In the genomic region with DNA sequence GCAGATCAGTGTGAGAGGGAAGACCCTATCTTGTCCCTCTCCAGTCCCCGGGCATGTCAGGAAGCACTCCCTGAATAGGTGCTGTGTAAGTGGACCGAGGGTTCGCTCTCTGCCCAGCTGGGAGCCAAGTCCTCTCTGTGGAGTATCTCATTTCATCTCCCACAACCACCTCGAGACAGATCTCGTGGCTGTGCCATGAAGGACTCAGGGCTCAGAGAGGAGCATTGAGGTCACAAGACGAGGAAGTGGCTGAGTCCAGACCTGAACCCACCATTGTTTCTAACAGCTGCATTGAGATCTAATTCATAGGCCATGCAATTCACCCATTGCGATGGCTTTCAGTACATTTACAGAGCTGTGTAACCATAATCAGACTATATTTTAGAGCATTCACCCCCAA, we compare ENCODE assay signal across 18 cellular contexts. TPM values are rescaled to one million over a fixed set of nuclear protein-coding genes. Genes with fewer than 3 reads are reported as not detected.
DNase-seq lines count a peak whose midpoint lies in the region; FAIRE-seq and TF ChIP-seq lines count a peak whose summit lies in the region.
"Had no signal": no experiment of that assay in that cellular context is flagged by ENCODE, and none has a peak within 500 bp of the region (broad histone marks: within the 10 kb centered on the region; RNA-seq: fewer than 3 reads in every experiment).

No MANE protein-coding gene starts in this region.

- H2BK5ac ChIP-seq in H1 (ENCODE audit: low read depth, low read length): no peak overlapping the region

- no peak overlapping the region for H3K23ac ChIP-seq in H1 (ENCODE audit: insufficient read length)

- CTCF ChIA-PET in H1 (lab: Charles Lee; ENCODE audit: partially characterized antibody): interaction anchor here (1.0 to 3.3 kb wide), 5 partner anchors 8 to 135 kb away, joined by 3 to 13 read pairs (median 6); no protein-coding TSS in a partner anchor

- H3K79me2 ChIP-seq in H1 (ENCODE audit: control insufficient read depth in 1 of 2, insufficient read depth in 2 of 2, low read length in 2 of 2): no peaks in the 10 kb centered on the region

- intact Hi-C loops in spleen (cut with DNase I; ENCODE audit: low total_unique reads): no loop called here

- no peaks in the 10 kb centered on the region for H3K79me1 ChIP-seq in H1 (ENCODE audit: low read depth, low read length)

- no peak for TF ChIP-seq EP300 in H1 (IDR thresholded peaks at IDR 0.05; ENCODE audit: borderline replicate concordance in 1 of 2, low read depth in 2 of 2, low read length in 2 of 2)

- TF ChIP-seq POLR2A in GM12891 (IDR thresholded peaks at IDR 0.05; ENCODE audit: low read depth, low read length): no peak
- TF ChIP-seq POLR2A in NB4 (IDR thresholded peaks at IDR 0.05; ENCODE audit: extremely low read depth, insufficient read length): no peak
- no peak for TF ChIP-seq POLR2A in H1 (IDR thresholded peaks at IDR 0.05; ENCODE audit: control extremely low read depth in 1 of 2, low read depth in 2 of 2, low read length in 2 of 2)
- no peak for TF ChIP-seq POLR2A in spleen (IDR thresholded peaks at IDR 0.05)

- H2AK5ac ChIP-seq in H1 (ENCODE audit: low read depth, low read length): no peak overlapping the region

- POLR2A ChIA-PET in H1 (lab: Charles Lee; ENCODE audit: partially characterized antibody): interaction anchor here (1.5 kb wide), 1 partner anchor 78 kb away, joined by 3 read pairs; no protein-coding TSS in a partner anchor

- TF ChIP-seq CTCF in NB4 (IDR thresholded peaks at IDR 0.05; ENCODE audit: low read depth, low read length): no peak
- no peak for TF ChIP-seq CTCF in H1 (IDR thresholded peaks at IDR 0.05; ENCODE audit: control extremely low read depth in 1 of 3, insufficient read depth in 1 of 3, low read depth in 1 of 3, low read length in 3 of 3)
- TF ChIP-seq CTCF in spleen (IDR thresholded peaks at IDR 0.05 in 8 of 11, conservative IDR thresholded peaks at IDR 0.05 in 3 of 11): no peak

- peak overlapping the region; percentile 59 for H4K91ac ChIP-seq in H1 (replicated peaks; ENCODE audit: insufficient read length, low read length)

- H3K18ac ChIP-seq in H1 (ENCODE audit: extremely low read depth, low read length): no peak overlapping the region

- no peaks in the 10 kb centered on the region; a peak in 1 of 4 replicates for H3K9me3 ChIP-seq in H1 (ENCODE audit: insufficient read depth in 2 of 2, low read depth in 1 of 2, low read length in 1 of 2)
- no peaks in the 10 kb centered on the region for H3K9me3 ChIP-seq in spleen
- H3K9me3 ChIP-seq: HAP-1 had no signal

- H2AFZ ChIP-seq in H1 (ENCODE audit: low read length): no peak overlapping the region

- H2BK120ac ChIP-seq in H1 (replicated peaks; ENCODE audit: low read depth, low read length): no peak overlapping the region

- no peak overlapping the region for H2BK15ac ChIP-seq in H1 (ENCODE audit: low read length)

- no peak overlapping the region for H4K8ac ChIP-seq in H1 (ENCODE audit: extremely low read depth, insufficient read depth, low read length)

- H3K56ac ChIP-seq in H1 (replicated peaks; ENCODE audit: insufficient read length, low read depth, low read length): no peak overlapping the region

- TF ChIP-seq RAD21 in H1 (IDR thresholded peaks at IDR 0.05 in 1 of 2, conservative IDR thresholded peaks at IDR 0.05 in 1 of 2; ENCODE audit: low read depth in 2 of 2, low read length in 2 of 2): no peak

- DNase-seq in GM12891 (ENCODE audit: insufficient read length, low spot score): no peak
- DNase-seq in NB4 (ENCODE audit: low read depth): peak; percentile 35
- DNase-seq in H1 (ENCODE audit: low read depth in 1 of 2, low spot score in 2 of 2): no peak
- peak; percentile 42 for DNase-seq in spleen
- DNase-seq in NCI-H1694 treated with DMSO at 0.1 percent for 48 hours (lab: John Stamatoyannopoulos, UW): no peak
- no peak for DNase-seq in DMS 273 treated with DMSO at 0.1 percent for 48 hours (lab: John Stamatoyannopoulos, UW)
- DNase-seq in 8988T: no peak
- DNase-seq: AML-193; Calu3; CD4-positive, alpha-beta memory T cell; DMS53; DND-41; EL; KBM-7 had no signal

- H3K27me3 ChIP-seq in H1 (replicated peaks in 1 of 4; ENCODE audit: control insufficient read depth in 3 of 4, extremely low read depth in 1 of 4, insufficient read depth in 3 of 4, low read length in 3 of 4): peaks cover 0 to 13% (median 7%) of the 10 kb centered on the region in 4 experiments; a peak in 4 of 7 replicates
- peaks cover 0 to 19% (median 4%) of the 10 kb centered on the region in 7 donors for H3K27me3 ChIP-seq in spleen (replicated peaks in 1 of 7)

- 0 out of 2 replicates have a peak overlapping the region, but pooled peaks have one; percentile 60 for H2BK12ac ChIP-seq in H1 (ENCODE audit: low read depth, low read length)

- H3K14ac ChIP-seq in H1 (ENCODE audit: insufficient read length): no peak overlapping the region

- no peak overlapping the region for H2BK20ac ChIP-seq in H1 (ENCODE audit: low read length)

- no peaks in the 10 kb centered on the region; a peak in 1 of 8 replicates for H3K36me3 ChIP-seq in H1 (ENCODE audit: control insufficient read depth in 2 of 4, insufficient read depth in 4 of 4, low read length in 3 of 4)
- H3K36me3 ChIP-seq in spleen: no peaks in the 10 kb centered on the region
- H3K36me3 ChIP-seq: HAP-1 had no signal

- H3K23me2 ChIP-seq in H1 (ENCODE audit: low read depth, low read length): no peaks in the 10 kb centered on the region

- WGBS in H1 (ENCODE audit: extremely low coverage in 1 of 2, insufficient coverage in 1 of 2, insufficient read length in 1 of 2, insufficient replicate concordance in 2 of 2, low coverage in 1 of 2, low lambda C conversion rate in 2 of 2, missing lambda C conversion rate in 1 of 2), 2 experiments: 90% methylated on average over 7 of the region's 7 CpGs; no CpG with 5 or more reads in 1 of the 2 experiments
- 80 to 88% (median 85%) methylated on average over 7 of the region's 7 CpGs for WGBS in spleen, 5 donors

- FAIRE-seq in GM12891 (lab: Jason Lieb, UNC) (no peak), H1 (lab: Jason Lieb, UNC) (no peak)
- FAIRE-seq: A549, GM12878, GM19239 had no signal

- no peak overlapping the region for H4K5ac ChIP-seq in H1 (ENCODE audit: insufficient read length, low read depth, low read length)

- H3K27ac ChIP-seq in H1 (ENCODE audit: low read depth, low read length): no peak overlapping the region
- H3K27ac ChIP-seq in spleen: no peak overlapping the region
- H3K27ac ChIP-seq: A549 had no signal

- no peaks in the 10 kb centered on the region for H4K20me1 ChIP-seq in H1 (replicated peaks in 1 of 2; ENCODE audit: control insufficient read depth in 1 of 2, insufficient read depth in 2 of 2, low read length in 2 of 2)

- H3K4ac ChIP-seq in H1 (replicated peaks; ENCODE audit: insufficient read length, low read depth, low read length): no peak overlapping the region

- H3K4me3 ChIP-seq in NB4 (ENCODE audit: low read depth, low read length) (no peak overlapping the region), H1 (ENCODE audit: extremely low read depth in 1 of 4, insufficient read depth in 2 of 4, low read depth in 3 of 4, low read length in 4 of 4) (no peak overlapping the region), spleen (no peak overlapping the region)
- H3K4me3 ChIP-seq: A549, GM12878, HAP-1 had no signal

- H3K4me2 ChIP-seq in H1 (ENCODE audit: insufficient read depth in 1 of 2, low read depth in 2 of 2, low read length in 2 of 2): no peak overlapping the region
- H3K4me2 ChIP-seq: A549 had no signal

- no peak overlapping the region for H3K9ac ChIP-seq in H1 (replicated peaks in 1 of 4; ENCODE audit: extremely low read depth in 1 of 4, low read depth in 3 of 4, low read length in 3 of 4)

- H3K4me1 ChIP-seq in H1 (replicated peaks in 1 of 4; ENCODE audit: control insufficient read depth in 3 of 4, insufficient read depth in 4 of 4, low read length in 3 of 4) (peaks cover 0 to 9% (median 5%) of the 10 kb centered on the region in 4 experiments; a peak in 5 of 7 replicates), spleen (no peaks in the 10 kb centered on the region)
- H3K4me1 ChIP-seq: A549 had no signal

TF ChIP-seq in GM12891, 5 proteins besides CTCF, POLR2A, EP300 and RAD21:
- TF ChIP-seq TAF1 (IDR thresholded peaks at IDR 0.05; ENCODE audit: low read depth, low read length) (no peak), SPI1 (IDR thresholded peaks at IDR 0.05; ENCODE audit: low read depth, low read length) (0 out of 2 replicates have a peak, but pooled peaks have one; percentile 39), POLR2AphosphoS5 (IDR thresholded peaks at IDR 0.05; ENCODE audit: low read depth, low read length) (no peak)

TF ChIP-seq in H1, 55 proteins besides CTCF, POLR2A, EP300 and RAD21 (continues in another document):
- TF ChIP-seq RBBP5 (IDR thresholded peaks at IDR 0.05; ENCODE audit: borderline replicate concordance, low read depth, low read length) (no peak), KDM4A (IDR thresholded peaks at IDR 0.05; ENCODE audit: low read depth, low read length, severe bottlenecking) (no peak), RFX5 (IDR thresholded peaks at IDR 0.05; ENCODE audit: borderline replicate concordance, low read depth, low read length) (no peak), KDM5A (IDR thresholded peaks at IDR 0.05; ENCODE audit: low read length) (no peak), TAF1 (IDR thresholded peaks at IDR 0.05; ENCODE audit: low read depth, low read length) (no peak), SP4 (IDR thresholded peaks at IDR 0.05; ENCODE audit: low read length) (no peak), POLR2AphosphoS5 (IDR thresholded peaks at IDR 0.05; ENCODE audit: low read depth, low read length) (no peak), EGR1 (IDR thresholded peaks at IDR 0.05; ENCODE audit: borderline replicate concordance, low read depth, low read length) (no peak), CEBPB (IDR thresholded peaks at IDR 0.05; ENCODE audit: low read depth, low read length) (no peak), CBX5 (IDR thresholded peaks at IDR 0.05; ENCODE audit: low read depth, low read length) (no peak), NANOG (IDR thresholded peaks at IDR 0.05; ENCODE audit: insufficient read depth, low read depth, low read length, poor library complexity, severe bottlenecking) (no peak), CREB1 (IDR thresholded peaks at IDR 0.05) (no peak)

RNA-seq across cellular contexts. Expression of a gene that starts 34.7 kb away (rescaled TPM):
- polyA plus RNA-seq in GM12891 (2012; ENCODE audit: low read depth, missing spikeins): 55.3 TPM
- 61.6 and 64.4 TPM in 2 replicates for total RNA-seq in H1 (2021; fragmentation: NEBNext Ultra II Directional; extraction: Animal tissue kit (Norgen Biotek cat#: 25700))
- polyA plus RNA-seq in H1 (2011; rRNA removed): 45.2 and 45.3 TPM in 2 replicates
- polyA plus RNA-seq in H1 (2011; cell fraction: cytosol; rRNA removed): 87.2 TPM
- 65.1 TPM for polyA plus RNA-seq in H1 (2011; cell fraction: nucleus; rRNA removed)
- polyA plus RNA-seq in H1 (2012, experiment 1 of 2): 67.7 to 88.0 TPM (median 78.0 TPM) in 4 replicates
- 9.0 TPM for polyA plus RNA-seq in H1 (2012, experiment 2 of 2)
- polyA plus RNA-seq in H1 (2013, experiment 1 of 2): 60.8 TPM
- polyA plus RNA-seq in H1 (2013, experiment 2 of 2): 50.5 TPM
- polyA minus RNA-seq in H1 (2011; rRNA and poly(A)+ RNA removed): 45.0 and 48.5 TPM in 2 replicates
- 32.7 TPM for polyA minus RNA-seq in H1 (2011; cell fraction: cytosol; rRNA and poly(A)+ RNA removed)
- polyA minus RNA-seq in H1 (2011; cell fraction: nucleus; rRNA and poly(A)+ RNA removed): 46.7 TPM
- total RNA-seq in spleen: 100 to 1,000 TPM in 1 of 7 donors, 10 to 100 TPM in 6; 62.6 to 105 (median 83.6) TPM
- polyA plus RNA-seq in spleen: 10 to 100 TPM; 34.4 to 47.3 (median 43.5) TPM

Comparison
In these comparisons a context has a peak if more than half of its experiments do, and no peak if none do; other contexts are left out.
1. DNase-seq: peak in NB4 (single experiment) and spleen (single experiment); none in GM12891 (single experiment), H1 (0 of 2), NCI-H1694 treated with DMSO at 0.1 percent for 48 hours (single experiment), DMS 273 treated with DMSO at 0.1 percent for 48 hours (single experiment) and 8988T (single experiment).